ENCODE assay signal across 8 cellular contexts in the genomic region with DNA sequence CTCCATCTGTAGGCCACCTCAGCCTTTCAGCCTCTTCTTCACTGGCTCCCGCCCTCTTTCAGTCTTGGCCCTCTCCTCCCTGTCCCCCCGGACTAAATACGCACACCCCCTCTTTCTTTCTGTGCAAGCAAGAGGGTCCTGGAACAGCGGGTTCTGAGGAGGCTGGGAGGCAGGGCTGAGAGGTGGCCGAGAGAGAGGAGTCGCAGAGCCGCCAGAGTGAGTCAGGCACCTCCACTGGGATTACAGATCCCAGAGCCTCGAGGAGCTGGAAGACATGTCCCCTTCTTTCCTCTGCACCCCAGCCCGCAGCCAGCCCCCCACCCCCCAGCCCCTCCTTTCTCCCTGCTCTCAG. TPM values are rescaled to one million over a fixed set of nuclear protein-coding genes. Genes with fewer than 3 reads are reported as not detected.
DNase-seq lines count a peak whose midpoint lies in the region; ATAC-seq and TF ChIP-seq lines count a peak whose summit lies in the region.

TSS of gene CCDC136 (plus strand) at position 1 of the 352 bp plus-strand sequence. CDS start 444 bp downstream, outside the sequence.

- H3K27ac ChIP-seq in ascending aorta (peak within 1 kb of the TSS; percentile 55 to 78), thoracic aorta (peak within 1 kb of the TSS; percentile 30 to 62)

- no peaks in the 10 kb centered on the region for H3K36me3 Mint-ChIP-seq in activated naive CD4-positive, alpha-beta T cell treated with anti-CD3 and anti-CD28 coated beads, Interleukin-2, amount 50 U/mL, for 24 hours

- H3K4me1 ChIP-seq in ascending aorta (peaks cover 7 to 12% of the 10 kb centered on the region in 2 donors), thoracic aorta (ENCODE audit: control insufficient read depth in 1 of 2, low read depth in 2 of 2) (peaks cover 6 to 22% of the 10 kb centered on the region in 2 donors)

- H3K9me3 Mint-ChIP-seq in activated naive CD4-positive, alpha-beta T cell treated with anti-CD3 and anti-CD28 coated beads, Interleukin-2, amount 50 U/mL, for 24 hours = no peaks in the 10 kb centered on the region

- TF ChIP-seq CTCF in ascending aorta (IDR thresholded peaks at IDR 0.05) (no peak), kidney epithelial cell (IDR thresholded peaks at IDR 0.05; ENCODE audit: insufficient read depth, low read length, poor library complexity, severe bottlenecking) (no peak), thoracic aorta (IDR thresholded peaks at IDR 0.05) (no peak)

- H3K4me3 Mint-ChIP-seq in activated naive CD4-positive, alpha-beta T cell treated with anti-CD3 and anti-CD28 coated beads, Interleukin-2, amount 50 U/mL, for 24 hours = peak within 1 kb of the TSS; percentile 83

- H3K36me3 ChIP-seq in ascending aorta (no peaks in the 10 kb centered on the region), kidney epithelial cell (ENCODE audit: control insufficient read depth, insufficient read depth, low read length) (no peaks in the 10 kb centered on the region), thoracic aorta (peaks cover 3% of the 10 kb centered on the region)

- no peaks in the 10 kb centered on the region for H3K9me3 ChIP-seq in ascending aorta
- no peaks in the 10 kb centered on the region for H3K9me3 ChIP-seq in thoracic aorta

- H3K27ac Mint-ChIP-seq in activated naive CD4-positive, alpha-beta T cell treated with anti-CD3 and anti-CD28 coated beads, Interleukin-2, amount 50 U/mL, for 24 hours = no peak within 1 kb of the TSS

- H3K4me3 ChIP-seq in ascending aorta = peak within 1 kb of the TSS; percentile 74 to 89
- peak within 1 kb of the TSS; percentile 57 for H3K4me3 ChIP-seq in kidney epithelial cell (ENCODE audit: low read depth, low read length)
- peak within 1 kb of the TSS; percentile 87 for H3K4me3 ChIP-seq in thoracic aorta

- H3K27me3 Mint-ChIP-seq in activated naive CD4-positive, alpha-beta T cell treated with anti-CD3 and anti-CD28 coated beads, Interleukin-2, amount 50 U/mL, for 24 hours = no peaks in the 10 kb centered on the region

- ATAC-seq in thoracic aorta (ENCODE audit: insufficient number of reproducible peaks, low FRiP score, low read depth) (peak; percentile 8), HG03457 (IDR thresholded peaks at IDR 0.05; ENCODE audit: unreplicated experiment) (no peak)

- intact Hi-C loops in ascending aorta (cut with DNase I) = loop anchor here (1.0 to 5.0 kb wide), 4 partner anchors 35 to 70 kb away; partner anchors contain the start of genes ATP6V1F, CALU and FLNC

- no peak for DNase-seq in activated naive CD4-positive, alpha-beta T cell (lab: John Stamatoyannopoulos, UW)
- no peak for DNase-seq in ascending aorta (ENCODE audit: low spot score in 2 of 2)
- no peak for DNase-seq in kidney epithelial cell (ENCODE audit: low read depth)
- no peak for DNase-seq in thoracic aorta (ENCODE audit: low spot score)
- DNase-seq in NCI-H1436 (lab: John Stamatoyannopoulos, UW) = no peak
- no peak for DNase-seq in NCI-H1105 (lab: John Stamatoyannopoulos, UW)

- H3K27me3 ChIP-seq in ascending aorta = no peaks in the 10 kb centered on the region
- peaks cover 16% of the 10 kb centered on the region for H3K27me3 ChIP-seq in kidney epithelial cell (ENCODE audit: control insufficient read depth, insufficient read depth, low read length)
- H3K27me3 ChIP-seq in thoracic aorta (replicated peaks; ENCODE audit: insufficient read depth) = no peaks in the 10 kb centered on the region

- H3K4me1 Mint-ChIP-seq in activated naive CD4-positive, alpha-beta T cell treated with anti-CD3 and anti-CD28 coated beads, Interleukin-2, amount 50 U/mL, for 24 hours = peaks cover 10% of the 10 kb centered on the region

RNA-seq across cellular contexts. Expression of gene CCDC136, which starts in this region (rescaled TPM):
- total RNA-seq in ascending aorta (0.64 TPM), kidney epithelial cell (7.1 and 7.2 TPM in 2 replicates), thoracic aorta (10 to 100 TPM; 29.3 to 34.7 TPM)
